14 cellular contexts compared by ENCODE assay signal in the genomic region with DNA sequence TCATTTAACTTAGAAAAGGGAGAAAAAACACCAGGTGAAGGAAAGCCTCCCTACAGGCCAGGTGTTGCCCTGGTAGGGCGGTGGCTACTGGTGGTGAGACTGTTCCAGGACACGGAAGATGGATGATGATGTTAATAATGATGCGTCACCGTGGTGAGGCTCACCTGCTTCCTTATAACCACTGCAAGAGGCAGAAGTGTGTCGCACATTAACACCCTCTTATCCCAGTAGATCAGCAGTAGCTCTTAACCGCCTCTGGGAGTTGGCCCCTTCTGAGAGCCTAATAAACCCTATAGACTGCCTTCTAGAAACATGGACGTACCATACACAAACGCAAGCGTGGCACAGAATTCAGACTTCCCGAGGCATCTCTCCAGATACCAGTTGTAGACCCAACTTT. TPM values are rescaled to one million over a fixed set of nuclear protein-coding genes. Genes with fewer than 3 reads are reported as not detected.
DNase-seq lines count a peak whose midpoint lies in the region; ATAC-seq, FAIRE-seq and TF ChIP-seq lines count a peak whose summit lies in the region.
"Had no signal": no experiment of that assay in that cellular context is flagged by ENCODE, and none has a peak within 500 bp of the region (broad histone marks: within the 10 kb centered on the region; RNA-seq: fewer than 3 reads in every experiment).

No MANE protein-coding gene starts in this region.

- intact Hi-C loops in stomach (cut with DNase I; ENCODE audit: low total_unique reads): no loop called here

- H3K27ac ChIP-seq in Peyer's patch (peak overlapping the region in 3 of 4 donors; percentile 64 to 86 (median 73)), iPS-20b (ENCODE audit: low read length) (peak overlapping the region; percentile 5), stomach (peak overlapping the region in 4 of 5 donors; percentile 21 to 59 (median 40))

- peak; percentile 47 to 82 for TF ChIP-seq POLR2A in Peyer's patch (IDR thresholded peaks at IDR 0.05)
- no peak for TF ChIP-seq POLR2A in stomach (IDR thresholded peaks at IDR 0.05)
- TF ChIP-seq POLR2A in GM12892 (IDR thresholded peaks at IDR 0.05; ENCODE audit: low read depth, low read length): no peak

- no peak overlapping the region for H3K4me3 ChIP-seq in Peyer's patch
- no peak overlapping the region for H3K4me3 ChIP-seq in iPS-20b (ENCODE audit: low read length)
- no peak overlapping the region for H3K4me3 ChIP-seq in stomach

- FAIRE-seq in GM12892 (lab: Jason Lieb, UNC): no peak

- H3K4me1 ChIP-seq in Peyer's patch (peaks cover 0 to 28% (median 5%) of the 10 kb centered on the region in 4 donors), iPS-20b (ENCODE audit: insufficient read depth, low read length) (peaks cover 30% of the 10 kb centered on the region), stomach (peaks cover 17 to 65% (median 36%) of the 10 kb centered on the region in 4 donors)

- H3K9me3 ChIP-seq in Peyer's patch (no peaks in the 10 kb centered on the region), iPS-20b (ENCODE audit: insufficient read depth, low read depth, low read length) (no peaks in the 10 kb centered on the region), stomach (no peaks in the 10 kb centered on the region)

- DNase-seq in activated naive CD4-positive, alpha-beta T cell treated with anti-CD3 and anti-CD28 coated beads, Interleukin-2, amount 50 U/mL, for 72 hours (ENCODE audit: low spot score in 2 of 2): no peak
- DNase-seq in activated naive CD4-positive, alpha-beta T cell (lab: John Stamatoyannopoulos, UW): no peak
- peak in 2 of 3 donors; percentile 71 to 85 for DNase-seq in Peyer's patch
- no peak for DNase-seq in stomach
- no peak for DNase-seq in C1 segment of cervical spinal cord (lab: John Stamatoyannopoulos, UW)
- DNase-seq in GM12892 (ENCODE audit: insufficient read length): no peak
- DNase-seq: activated CD4-positive, alpha-beta T cell treated with anti-CD3 and anti-CD28 coated beads, Interleukin-2, amount 10 ng/mL, durations not matched to agents 24 days and 14 days; activated effector memory CD4-positive, alpha-beta T cell treated with Interleukin-2 at 50 U/mL for 16 hours; NCI-H2081 treated with DMSO at 0.1 percent for 48 hours; SIG-M5; substantia nigra had no signal

- TF ChIP-seq EP300 in stomach (IDR thresholded peaks at IDR 0.05): no peak

- TF ChIP-seq CTCF in Peyer's patch (IDR thresholded peaks at IDR 0.05): peak in 3 of 6 experiments; percentile 52 to 60 (median 59)
- TF ChIP-seq CTCF in stomach (IDR thresholded peaks at IDR 0.05): no peak

- H3K36me3 Mint-ChIP-seq in activated naive CD4-positive, alpha-beta T cell treated with anti-CD3 and anti-CD28 coated beads, Interleukin-2, amount 50 U/mL, for 72 hours: peaks cover 0 to 7% of the 10 kb centered on the region in 2 donors

- peak overlapping the region; percentile 1; the same call in 1 of the 2 replicates for H3K9ac ChIP-seq in iPS-20b (ENCODE audit: low read depth, low read length)

- ATAC-seq in activated naive CD4-positive, alpha-beta T cell treated with anti-CD3 and anti-CD28 coated beads, Interleukin-2, amount 50 U/mL, for 72 hours: no peak
- no peak for ATAC-seq in HG03135 (IDR thresholded peaks at IDR 0.05; ENCODE audit: unreplicated experiment)

- no peaks in the 10 kb centered on the region for H3K27me3 ChIP-seq in Peyer's patch
- no peaks in the 10 kb centered on the region for H3K27me3 ChIP-seq in iPS-20b (ENCODE audit: insufficient read depth, low read length)
- no peaks in the 10 kb centered on the region for H3K27me3 ChIP-seq in stomach

- H3K36me3 ChIP-seq in Peyer's patch (peaks cover 0 to 30% (median 0%) of the 10 kb centered on the region in 3 donors), iPS-20b (ENCODE audit: insufficient read depth, low read depth, low read length) (peaks cover 50% of the 10 kb centered on the region), stomach (peaks cover 15 to 57% (median 43%) of the 10 kb centered on the region in 4 donors)

- WGBS in stomach, 5 donors: 59 to 86% (median 67%) methylated on average over 9 to 10 of the region's 10 CpGs

- H3K27ac Mint-ChIP-seq in activated naive CD4-positive, alpha-beta T cell treated with anti-CD3 and anti-CD28 coated beads, Interleukin-2, amount 50 U/mL, for 72 hours: peak overlapping the region; percentile 46 to 72
- H3K27ac Mint-ChIP-seq: activated CD4-positive, alpha-beta T cell treated with anti-CD3 and anti-CD28 coated beads, Interleukin-2, amount 10 ng/mL, durations not matched to agents 24 days and 14 days; T-helper 2 cell treated with Interferon-gamma antibody and Interleukin-4, amounts not matched to agents 5 μg/mL and 100 μg/mL, for 36 hours had no signal

- no peaks in the 10 kb centered on the region for H3K9me3 Mint-ChIP-seq in activated naive CD4-positive, alpha-beta T cell treated with anti-CD3 and anti-CD28 coated beads, Interleukin-2, amount 50 U/mL, for 72 hours
- H3K9me3 Mint-ChIP-seq: activated CD4-positive, alpha-beta T cell treated with anti-CD3 and anti-CD28 coated beads, Interleukin-2, amount 10 ng/mL, durations not matched to agents 24 days and 14 days; T-helper 2 cell treated with Interferon-gamma antibody and Interleukin-4, amounts not matched to agents 5 μg/mL and 100 μg/mL, for 36 hours had no signal

RNA-seq across cellular contexts. Expression of a gene that starts 7.8 kb away (rescaled TPM):
- 10 to 100 TPM; 51.4 to 54.7 TPM for total RNA-seq in activated naive CD4-positive, alpha-beta T cell treated with anti-CD3 and anti-CD28 coated beads, Interleukin-2, amount 50 U/mL, for 72 hours
- 10 to 100 TPM; 58.6 to 77.2 (median 65.6) TPM for total RNA-seq in Peyer's patch
- 100 to 1,000 TPM in 1 of 5 donors, 10 to 100 TPM in 4; 18.2 to 113 (median 93.8) TPM for total RNA-seq in stomach
- polyA plus RNA-seq in stomach: 10 to 100 TPM; 27.8 to 46.6 (median 31.5) TPM
- 42.1 TPM for polyA plus RNA-seq in GM12892 (2012; ENCODE audit: missing spikeins)

RNA-seq across cellular contexts. Expression of a gene that starts 10.5 kb away (rescaled TPM):
- 10 to 100 TPM; 32.2 to 48.9 TPM for total RNA-seq in activated naive CD4-positive, alpha-beta T cell treated with anti-CD3 and anti-CD28 coated beads, Interleukin-2, amount 50 U/mL, for 72 hours
- 10 to 100 TPM; 36.6 to 66.8 (median 53.5) TPM for total RNA-seq in Peyer's patch
- 10 to 100 TPM; 11.3 to 75.3 (median 39.5) TPM for total RNA-seq in stomach
- 10 to 100 TPM in 2 of 3 donors, 1 to 10 TPM in 1; 9.9 to 16.0 (median 10.7) TPM for polyA plus RNA-seq in stomach
- polyA plus RNA-seq in GM12892 (2012; ENCODE audit: missing spikeins): 28.2 TPM

RNA-seq across cellular contexts. Expression of a gene that starts 53.6 kb away (rescaled TPM):
- not detected for total RNA-seq in activated naive CD4-positive, alpha-beta T cell treated with anti-CD3 and anti-CD28 coated beads, Interleukin-2, amount 50 U/mL, for 72 hours
- total RNA-seq in Peyer's patch (10 to 100 TPM in 2 of 4 donors, 1 to 10 TPM in 2; 5.8 to 15.7 (median 10.7) TPM), stomach (10 to 100 TPM in 1 of 5 donors, 1 to 10 TPM in 2, not detected in 2; 1.6 to 14.2 (median 4.6) TPM)
- polyA plus RNA-seq in stomach: 1 to 10 TPM; 1.4 to 5.7 (median 2.6) TPM
- not detected for polyA plus RNA-seq in GM12892 (2012; ENCODE audit: missing spikeins)
- total RNA-seq: activated CD4-positive, alpha-beta T cell treated with anti-CD3 and anti-CD28 coated beads, Interleukin-2, amount 10 ng/mL, durations not matched to agents 24 days and 14 days had no signal

Comparison
In these comparisons a context has a peak if more than half of its experiments do, and no peak if none do; other contexts are left out.
1. DNase-seq: peak in Peyer's patch (2 of 3); none in activated naive CD4-positive, alpha-beta T cell treated with anti-CD3 and anti-CD28 coated beads, Interleukin-2, amount 50 U/mL, for 72 hours (0 of 2), activated naive CD4-positive, alpha-beta T cell (0 of 4), stomach (single experiment), C1 segment of cervical spinal cord (0 of 14) and GM12892 (single experiment).
2. H3K27ac ChIP-seq: peak in every context shown above with its lines; median percentile 73 in Peyer's patch; 40 in stomach; 5 in iPS-20b.
3. POLR2A ChIP-seq: peak in Peyer's patch (2 of 2); none in stomach (0 of 4) and GM12892 (single experiment).